In the genomic region with DNA sequence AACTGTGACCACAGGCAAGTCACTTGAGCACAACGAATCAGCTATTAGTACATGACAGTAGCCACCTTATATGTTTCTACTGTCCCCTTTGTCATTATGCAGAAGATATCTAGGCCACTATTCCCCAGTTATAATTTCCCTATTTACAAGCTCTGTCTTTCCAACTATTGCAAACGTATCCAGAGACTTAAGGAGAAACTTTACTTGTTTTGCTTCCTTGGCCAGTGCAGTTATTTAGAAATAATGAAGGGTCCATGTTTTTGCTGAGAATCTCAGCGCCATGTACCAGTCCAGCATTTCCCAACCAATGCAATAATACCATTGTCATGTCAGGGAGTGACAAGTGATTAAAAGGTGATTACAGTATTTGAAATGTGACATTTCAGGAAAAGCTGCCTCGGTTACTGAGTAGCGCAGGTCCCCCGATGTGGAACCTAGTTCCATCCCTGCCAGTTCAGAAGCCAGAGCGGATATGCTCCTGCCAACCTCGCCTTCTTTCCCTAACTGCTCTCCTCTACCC, we compare ENCODE assay signal across 8 cellular contexts. TPM values are rescaled to one million over a fixed set of nuclear protein-coding genes. Genes with fewer than 3 reads are reported as not detected.
A peak's percentile ranks its signal among the peaks of the same experiment; 100 is the strongest.
DNase-seq lines count a peak whose midpoint lies in the region; ATAC-seq and TF ChIP-seq lines count a peak whose summit lies in the region.

No MANE protein-coding gene starts in this region.

- H3K4me2 ChIP-seq in PC-9 = peak overlapping the region; percentile 81

- no peaks in the 10 kb centered on the region for H3K27me3 ChIP-seq in PC-9 (ENCODE audit: insufficient read depth, low read depth)

- peaks cover 7% of the 10 kb centered on the region for H3K27me3 Mint-ChIP-seq in activated CD4-positive, alpha-beta T cell treated with anti-CD3 and anti-CD28 coated beads, Interleukin-2, amount 10 ng/mL, durations not matched to agents 7 days and 5 days
- peaks cover 9 to 11% of the 10 kb centered on the region in 2 donors for H3K27me3 Mint-ChIP-seq in natural killer cell treated with Interleukin-12 subunit alpha and Interleukin-12 subunit beta and Interleukin-15 and Interleukin-18, amount 100 ng/mL, for 72 hours

- peaks cover 4% of the 10 kb centered on the region for H3K36me3 Mint-ChIP-seq in activated CD4-positive, alpha-beta T cell treated with anti-CD3 and anti-CD28 coated beads, Interleukin-2, amount 10 ng/mL, durations not matched to agents 7 days and 5 days (ENCODE audit: low read depth)
- H3K36me3 Mint-ChIP-seq in natural killer cell treated with Interleukin-12 subunit alpha and Interleukin-12 subunit beta and Interleukin-15 and Interleukin-18, amount 100 ng/mL, for 72 hours = peaks cover 6% of the 10 kb centered on the region

- no peaks in the 10 kb centered on the region for H3K9me2 ChIP-seq in PC-9 (ENCODE audit: insufficient read depth)

- H3K4me1 ChIP-seq in PC-9 (replicated peaks; ENCODE audit: insufficient read depth) = peaks cover 12% of the 10 kb centered on the region; the same call in 1 of the 2 replicates

- ATAC-seq in natural killer cell treated with Interleukin-12 subunit alpha and Interleukin-12 subunit beta and Interleukin-15 and Interleukin-18, amount 100 ng/mL, for 72 hours = no peak
- ATAC-seq in GM21825 (IDR thresholded peaks at IDR 0.05; ENCODE audit: unreplicated experiment) (no peak), GM21528 (IDR thresholded peaks at IDR 0.05; ENCODE audit: low FRiP score, unreplicated experiment) (no peak), HG03280 (IDR thresholded peaks at IDR 0.05; ENCODE audit: unreplicated experiment) (no peak)

- intact Hi-C loops in PC-9 (cut with micrococcal nuclease; ENCODE audit: unreplicated experiment) = no loop called here

- TF ChIP-seq CTCF in PC-9 (conservative IDR thresholded peaks at IDR 0.05) (no peak), epithelial cell of esophagus (IDR thresholded peaks at IDR 0.05; ENCODE audit: insufficient read depth, low read depth, low read length, missing control alignments) (no peak)

- H3K4me3 ChIP-seq in PC-9 = peak overlapping the region; percentile 69
- H3K4me3 ChIP-seq in epithelial cell of esophagus (ENCODE audit: low read length) = peak overlapping the region; percentile 58

- no peaks in the 10 kb centered on the region; the same call in 1 of the 2 replicates for H3K9me3 ChIP-seq in PC-9 (ENCODE audit: insufficient read depth, low read depth)

- no peaks in the 10 kb centered on the region for H3K36me3 ChIP-seq in PC-9 (ENCODE audit: low read depth)

- H4K20me1 ChIP-seq in PC-9 (ENCODE audit: insufficient read depth) = no peaks in the 10 kb centered on the region

- peaks cover 6% of the 10 kb centered on the region; the same call in 1 of the 2 replicates for H3K79me2 ChIP-seq in PC-9 (ENCODE audit: low read depth)

- H2AFZ ChIP-seq in PC-9 = peak overlapping the region; percentile 83

- POLR2A ChIA-PET in activated CD4-positive, alpha-beta T cell treated with anti-CD3 and anti-CD28 coated beads, Interleukin-2, amount 10 ng/mL, durations not matched to agents 7 days and 5 days (lab: Charles Lee) = no interaction called here
- POLR2A ChIA-PET in PC-9 (lab: Charles Lee; ENCODE audit: unreplicated experiment) = interaction anchor here (0.6 to 0.7 kb wide), 2 partner anchors 48 to 375 kb away, joined by 4 to 5 read pairs; no protein-coding TSS in a partner anchor

- H3F3A ChIP-seq in PC-9 (ENCODE audit: insufficient read depth, low read depth) = peaks cover 12% of the 10 kb centered on the region

- peaks cover 17% of the 10 kb centered on the region for H3K4me1 Mint-ChIP-seq in activated CD4-positive, alpha-beta T cell treated with anti-CD3 and anti-CD28 coated beads, Interleukin-2, amount 10 ng/mL, durations not matched to agents 7 days and 5 days
- peaks cover 11 to 12% of the 10 kb centered on the region in 2 donors for H3K4me1 Mint-ChIP-seq in natural killer cell treated with Interleukin-12 subunit alpha and Interleukin-12 subunit beta and Interleukin-15 and Interleukin-18, amount 100 ng/mL, for 72 hours (ENCODE audit: low read depth in 2 of 2)

- no peak for DNase-seq in activated CD4-positive, alpha-beta T cell treated with anti-CD3 and anti-CD28 coated beads, Interleukin-2, amount 10 ng/mL, durations not matched to agents 7 days and 5 days
- no peak for DNase-seq in activated CD4-positive, alpha-beta T cell treated with anti-CD3 and anti-CD28 coated beads for 1 hour
- DNase-seq in PC-9 (peak in 1 of 2 experiments; percentile 78), epithelial cell of esophagus (ENCODE audit: low read depth) (peak; percentile 64)
- DNase-seq in natural killer cell treated with Interleukin-12 subunit alpha and Interleukin-12 subunit beta and Interleukin-15 and Interleukin-18, amount 100 ng/mL, for 72 hours (ENCODE audit: low spot score) = no peak

- peak overlapping the region; percentile 78 for H3K4me3 Mint-ChIP-seq in activated CD4-positive, alpha-beta T cell treated with anti-CD3 and anti-CD28 coated beads, Interleukin-2, amount 10 ng/mL, durations not matched to agents 7 days and 5 days
- H3K4me3 Mint-ChIP-seq in natural killer cell treated with Interleukin-12 subunit alpha and Interleukin-12 subunit beta and Interleukin-15 and Interleukin-18, amount 100 ng/mL, for 72 hours = peak overlapping the region; percentile 86

- no peaks in the 10 kb centered on the region for H3K9me3 Mint-ChIP-seq in activated CD4-positive, alpha-beta T cell treated with anti-CD3 and anti-CD28 coated beads, Interleukin-2, amount 10 ng/mL, durations not matched to agents 7 days and 5 days
- no peaks in the 10 kb centered on the region for H3K9me3 Mint-ChIP-seq in natural killer cell treated with Interleukin-12 subunit alpha and Interleukin-12 subunit beta and Interleukin-15 and Interleukin-18, amount 100 ng/mL, for 72 hours

- CTCF ChIA-PET in activated CD4-positive, alpha-beta T cell treated with anti-CD3 and anti-CD28 coated beads, Interleukin-2, amount 10 ng/mL, durations not matched to agents 7 days and 5 days (lab: Charles Lee) = interaction anchor here (1.1 to 1.6 kb wide), 2 partner anchors 37 to 69 kb away, joined by 3 to 9 read pairs; partner anchors contain the start of gene CCDC144A
- CTCF ChIA-PET in PC-9 (lab: Charles Lee) = interaction anchor here (1.1 kb wide), 1 partner anchor 68 kb away, joined by 3 read pairs; no protein-coding TSS in a partner anchor

- BruUV-seq in PC-9 (replicated peaks; lab: Mats Ljungman, UMichigan) = TSS peak; percentile 67

- peak overlapping the region; percentile 86 for H3K27ac ChIP-seq in PC-9

- no peak overlapping the region for H3K27ac Mint-ChIP-seq in activated CD4-positive, alpha-beta T cell treated with anti-CD3 and anti-CD28 coated beads, Interleukin-2, amount 10 ng/mL, durations not matched to agents 7 days and 5 days
- peak overlapping the region; percentile 39 to 57 for H3K27ac Mint-ChIP-seq in natural killer cell treated with Interleukin-12 subunit alpha and Interleukin-12 subunit beta and Interleukin-15 and Interleukin-18, amount 100 ng/mL, for 72 hours

RNA-seq across cellular contexts. Expression of gene ZNF624, which starts 0.7 kb away (rescaled TPM):
- total RNA-seq in activated CD4-positive, alpha-beta T cell treated with anti-CD3 and anti-CD28 coated beads, Interleukin-2, amount 10 ng/mL, durations not matched to agents 7 days and 5 days = 1 to 10 TPM; 5.1 to 5.4 TPM
- 6.5 and 7.2 TPM in 2 replicates for total RNA-seq in PC-9 (2021)
- 1 to 10 TPM; 4.2 TPM for total RNA-seq in natural killer cell treated with Interleukin-12 subunit alpha and Interleukin-12 subunit beta and Interleukin-15 and Interleukin-18, amount 100 ng/mL, for 72 hours

RNA-seq across cellular contexts. Expression of gene CCDC144A, which starts 37.1 kb away (rescaled TPM):
- 1 to 10 TPM; 6.5 to 6.6 TPM for total RNA-seq in activated CD4-positive, alpha-beta T cell treated with anti-CD3 and anti-CD28 coated beads, Interleukin-2, amount 10 ng/mL, durations not matched to agents 7 days and 5 days
- total RNA-seq in PC-9 (2021) = 3.6 and 5.5 TPM in 2 replicates
- 1 to 10 TPM; 1.5 to 6.1 TPM for total RNA-seq in natural killer cell treated with Interleukin-12 subunit alpha and Interleukin-12 subunit beta and Interleukin-15 and Interleukin-18, amount 100 ng/mL, for 72 hours
